17 cellular contexts compared by ENCODE assay signal in genomic region chr2:8413589-8414135, GRCh38.
DNase-seq lines count a peak whose midpoint lies in the region; ATAC-seq lines count a peak whose summit lies in the region.
"Had no signal": no experiment of that assay in that cellular context is flagged by ENCODE, and none has a peak within 500 bp of the region (broad histone marks: within the 10 kb centered on the region; RNA-seq: fewer than 3 reads in every experiment).

No MANE protein-coding gene starts in this region.

- H3K27ac Mint-ChIP-seq in immature natural killer cell: peak overlapping the region in 5 of 6 donors; percentile 34 to 91 (median 58)
- no peak overlapping the region for H3K27ac Mint-ChIP-seq in stimulated activated naive CD8-positive, alpha-beta T cell treated with anti-CD3 and anti-CD28 coated beads, Interleukin-15, amount 100 ng/mL, for 72 hours
- H3K27ac Mint-ChIP-seq: activated CD4-positive, alpha-beta T cell treated with anti-CD3 and anti-CD28 coated beads, Interleukin-2, amount 10 ng/mL, durations not matched to agents 7 days and 5 days; activated naive CD8-positive, alpha-beta T cell treated with anti-CD3 and anti-CD28 coated beads, Interleukin-2, amount 50 U/mL, for 24 hours had no signal

- peaks cover 57 to 85% of the 10 kb centered on the region in 2 donors for H3K4me1 Mint-ChIP-seq in immature natural killer cell
- H3K4me1 Mint-ChIP-seq in stimulated activated naive CD8-positive, alpha-beta T cell treated with anti-CD3 and anti-CD28 coated beads, Interleukin-15, amount 100 ng/mL, for 72 hours: peaks cover 16% of the 10 kb centered on the region
- peaks cover 14% of the 10 kb centered on the region for H3K4me1 Mint-ChIP-seq in activated T-cell treated with anti-CD3 and anti-CD28 coated beads, Interleukin-2, amount 50 U/mL, for 4 hours (ENCODE audit: low read depth)

- no peaks in the 10 kb centered on the region for H3K9me3 Mint-ChIP-seq in immature natural killer cell
- H3K9me3 Mint-ChIP-seq in stimulated activated naive CD8-positive, alpha-beta T cell treated with anti-CD3 and anti-CD28 coated beads, Interleukin-15, amount 100 ng/mL, for 72 hours: no peaks in the 10 kb centered on the region
- H3K9me3 Mint-ChIP-seq in activated T-cell treated with anti-CD3 and anti-CD28 coated beads, Interleukin-2, amount 50 U/mL, for 4 hours: no peaks in the 10 kb centered on the region
- H3K9me3 Mint-ChIP-seq: activated CD4-positive, alpha-beta T cell treated with anti-CD3 and anti-CD28 coated beads, Interleukin-2, amount 10 ng/mL, durations not matched to agents 7 days and 5 days; naive thymus-derived CD8-positive, alpha-beta T cell had no signal

- H3K27me3 Mint-ChIP-seq in immature natural killer cell (ENCODE audit: low read depth in 3 of 3): no peaks in the 10 kb centered on the region
- peaks cover 44% of the 10 kb centered on the region for H3K27me3 Mint-ChIP-seq in stimulated activated naive CD8-positive, alpha-beta T cell treated with anti-CD3 and anti-CD28 coated beads, Interleukin-15, amount 100 ng/mL, for 72 hours
- H3K27me3 Mint-ChIP-seq in activated T-cell treated with anti-CD3 and anti-CD28 coated beads, Interleukin-2, amount 50 U/mL, for 4 hours (ENCODE audit: low read depth): no peaks in the 10 kb centered on the region

- H3K4me3 Mint-ChIP-seq in immature natural killer cell: peak overlapping the region in 3 of 5 donors; percentile 47 to 52 (median 51)
- H3K4me3 Mint-ChIP-seq in stimulated activated naive CD8-positive, alpha-beta T cell treated with anti-CD3 and anti-CD28 coated beads, Interleukin-15, amount 100 ng/mL, for 72 hours: no peak overlapping the region
- no peak overlapping the region for H3K4me3 Mint-ChIP-seq in activated T-cell treated with anti-CD3 and anti-CD28 coated beads, Interleukin-2, amount 50 U/mL, for 4 hours
- H3K4me3 Mint-ChIP-seq: activated CD4-positive, alpha-beta T cell treated with anti-CD3 and anti-CD28 coated beads, Interleukin-2, amount 10 ng/mL, durations not matched to agents 7 days and 5 days; activated naive CD8-positive, alpha-beta T cell treated with anti-CD3 and anti-CD28 coated beads, Interleukin-2, amount 50 U/mL, for 24 hours; naive thymus-derived CD8-positive, alpha-beta T cell had no signal

- no peak for ATAC-seq in stimulated activated naive CD8-positive, alpha-beta T cell treated with anti-CD3 and anti-CD28 coated beads, Interleukin-15, amount 100 ng/mL, for 72 hours
- ATAC-seq in activated T-cell treated with anti-CD3 and anti-CD28 coated beads, Interleukin-2, amount 50 U/mL, for 4 hours: no peak
- ATAC-seq: activated naive CD8-positive, alpha-beta T cell treated with anti-CD3 and anti-CD28 coated beads, Interleukin-2, amount 50 U/mL, for 24 hours; naive thymus-derived CD8-positive, alpha-beta T cell had no signal

- peaks cover 0 to 14% (median 10%) of the 10 kb centered on the region in 3 donors for H3K36me3 Mint-ChIP-seq in immature natural killer cell
- no peaks in the 10 kb centered on the region for H3K36me3 Mint-ChIP-seq in activated T-cell treated with anti-CD3 and anti-CD28 coated beads, Interleukin-2, amount 50 U/mL, for 4 hours (ENCODE audit: insufficient read depth)
- H3K36me3 Mint-ChIP-seq: naive thymus-derived CD8-positive, alpha-beta T cell had no signal

- DNase-seq in HT-29 (ENCODE audit: low spot score) (peak; percentile 31), NOMO-1 treated with dmso at 0.1 percent for 144 hours (lab: John Stamatoyannopoulos, UW; ENCODE audit: unreplicated experiment) (peak; percentile 71), immature natural killer cell (no peak), renal cortical epithelial cell (ENCODE audit: low read depth) (peak; percentile 36), mesenteric fat pad (ENCODE audit: low spot score) (no peak)
- DNase-seq in stimulated activated naive CD8-positive, alpha-beta T cell treated with anti-CD3 and anti-CD28 coated beads, Interleukin-15, amount 100 ng/mL, for 72 hours: no peak
- no peak for DNase-seq in activated T-cell treated with anti-CD3 and anti-CD28 coated beads, Interleukin-2, amount 50 U/mL, for 4 hours
- DNase-seq in activated CD4-positive, alpha-beta T cell treated with anti-CD3 and anti-CD28 coated beads, Interleukin-2, amount 50 U/mL, for 48 hours: no peak
- DNase-seq: activated CD4-positive, alpha-beta T cell treated with anti-CD3 and anti-CD28 coated beads, Interleukin-2, amount 10 ng/mL, durations not matched to agents 7 days and 5 days; activated naive CD8-positive, alpha-beta T cell treated with anti-CD3 and anti-CD28 coated beads, Interleukin-2, amount 50 U/mL, for 24 hours; DMS153; head of caudate nucleus; naive thymus-derived CD8-positive, alpha-beta T cell; NCI-H1048; NCI-H2107; NCI-H774; T-helper 9 cell had no signal

Comparison
In these comparisons a context has a peak if more than half of its experiments do, and no peak if none do; other contexts are left out.
1. DNase-seq: peak in HT-29 (single experiment), NOMO-1 treated with dmso at 0.1 percent for 144 hours (single experiment) and renal cortical epithelial cell (single experiment); none in immature natural killer cell (0 of 3), mesenteric fat pad (single experiment), stimulated activated naive CD8-positive, alpha-beta T cell treated with anti-CD3 and anti-CD28 coated beads, Interleukin-15, amount 100 ng/mL, for 72 hours (0 of 2), activated T-cell treated with anti-CD3 and anti-CD28 coated beads, Interleukin-2, amount 50 U/mL, for 4 hours (single experiment) and activated CD4-positive, alpha-beta T cell treated with anti-CD3 and anti-CD28 coated beads, Interleukin-2, amount 50 U/mL, for 48 hours (0 of 2).
2. H3K27ac Mint-ChIP-seq: peak in immature natural killer cell (5 of 6); none in stimulated activated naive CD8-positive, alpha-beta T cell treated with anti-CD3 and anti-CD28 coated beads, Interleukin-15, amount 100 ng/mL, for 72 hours (0 of 2).
3. H3K4me3 Mint-ChIP-seq: peak in immature natural killer cell (3 of 5); none in stimulated activated naive CD8-positive, alpha-beta T cell treated with anti-CD3 and anti-CD28 coated beads, Interleukin-15, amount 100 ng/mL, for 72 hours (0 of 2) and activated T-cell treated with anti-CD3 and anti-CD28 coated beads, Interleukin-2, amount 50 U/mL, for 4 hours (single experiment).